Comparison of ENCODE assay signal across 9 cellular contexts in genomic region chr2:105403785-105404698, GRCh38. TPM values are rescaled to one million over a fixed set of nuclear protein-coding genes. Genes with fewer than 3 reads are reported as not detected.
DNase-seq lines count a peak whose midpoint lies in the region; ATAC-seq and TF ChIP-seq lines count a peak whose summit lies in the region.
"Had no signal": no experiment of that assay in that cellular context is flagged by ENCODE, and none has a peak within 500 bp of the region (broad histone marks: within the 10 kb centered on the region; RNA-seq: fewer than 3 reads in every experiment).

No MANE protein-coding gene starts in this region.

- H3K9ac ChIP-seq in DND-41 (ENCODE audit: low read depth, low read length) = no peak overlapping the region
- no peak overlapping the region for H3K9ac ChIP-seq in neuronal stem cell (ENCODE audit: low read depth, low read length, poor library complexity)

- TF ChIP-seq CTCF in DND-41 (IDR thresholded peaks at IDR 0.05; ENCODE audit: borderline replicate concordance, extremely low read depth, low read length, poor library complexity, severe bottlenecking) = peak; percentile 39

- no peak overlapping the region for H3K27ac ChIP-seq in DND-41 (ENCODE audit: low read length)
- H3K27ac ChIP-seq in neuronal stem cell (replicated peaks; ENCODE audit: low read length) = no peak overlapping the region

- no peak overlapping the region for H2AK5ac ChIP-seq in neuronal stem cell (ENCODE audit: low read depth, low read length)

- H3K4ac ChIP-seq in neuronal stem cell (ENCODE audit: low read length) = no peak overlapping the region

- no peak overlapping the region for H2BK15ac ChIP-seq in neuronal stem cell (ENCODE audit: low read length)

- ATAC-seq in DND-41 (ENCODE audit: insufficient read depth, low read depth) (no peak), HG03520 (IDR thresholded peaks at IDR 0.05; ENCODE audit: unreplicated experiment) (no peak)

- H3K23ac ChIP-seq in neuronal stem cell (ENCODE audit: low read depth, low read length, poor library complexity) = no peak overlapping the region

- no CpG with 5 or more reads among the region's 14 CpGs for WGBS in neuronal stem cell (ENCODE audit: extremely low coverage in 2 of 2, insufficient read length in 2 of 2, insufficient replicate concordance in 1 of 2), 2 donors

- H3K4me3 ChIP-seq in DND-41 (ENCODE audit: low read depth in 1 of 2, low read length in 2 of 2) (no peak overlapping the region), neuronal stem cell (ENCODE audit: low read length in 2 of 2) (no peak overlapping the region)

- no peak overlapping the region for H2BK120ac ChIP-seq in neuronal stem cell (ENCODE audit: low read depth, low read length)

- no peaks in the 10 kb centered on the region for H3K79me1 ChIP-seq in neuronal stem cell (ENCODE audit: low read depth, low read length)

- H2AFZ ChIP-seq in DND-41 (ENCODE audit: low read depth, low read length) = no peak overlapping the region
- peak overlapping the region; percentile 50 for H2AFZ ChIP-seq in neuronal stem cell (ENCODE audit: low read length)

- no peaks in the 10 kb centered on the region for H4K20me1 ChIP-seq in DND-41 (ENCODE audit: insufficient read depth, low read length)

- peak overlapping the region; percentile 45 for H2BK5ac ChIP-seq in neuronal stem cell (ENCODE audit: low read length)

- H4K8ac ChIP-seq in neuronal stem cell (ENCODE audit: low read depth, low read length) = no peak overlapping the region

- no peaks in the 10 kb centered on the region for H3K79me2 ChIP-seq in DND-41 (ENCODE audit: insufficient read depth, low read length)

- H2BK12ac ChIP-seq in neuronal stem cell (ENCODE audit: low read length) = no peak overlapping the region

- DNase-seq in DND-41 = no peak
- DNase-seq in NCI-H2196 treated with DMSO at 0.1 percent for 48 hours (lab: John Stamatoyannopoulos, UW; ENCODE audit: unreplicated experiment) = peak; percentile 80
- DNase-seq in dedifferentiated amniotic fluid mesenchymal stem cell (ENCODE audit: extremely low spot score) = peak; percentile 60
- DNase-seq in neuronal stem cell (ENCODE audit: low spot score) = no peak
- no peak for DNase-seq in OCI-M2 (lab: John Stamatoyannopoulos, UW; ENCODE audit: unreplicated experiment)
- DNase-seq in NCI-H187 (lab: John Stamatoyannopoulos, UW) = no peak
- DNase-seq in GDM1 (lab: John Stamatoyannopoulos, UW) = no peak
- DNase-seq: activated CD4-positive, CD25-positive, alpha-beta regulatory T cell had no signal

- H3K36me3 ChIP-seq in DND-41 (ENCODE audit: insufficient read depth, low read length) (no peaks in the 10 kb centered on the region), neuronal stem cell (replicated peaks in 1 of 2; ENCODE audit: control insufficient read depth in 2 of 2, insufficient read depth in 2 of 2, low read length in 2 of 2) (no peaks in the 10 kb centered on the region)

- H3K27me3 ChIP-seq in DND-41 (ENCODE audit: insufficient read depth, low read length, poor library complexity) (peaks cover 2% of the 10 kb centered on the region), neuronal stem cell (ENCODE audit: control insufficient read depth in 3 of 3, insufficient read depth in 3 of 3, low read depth in 1 of 3, low read length in 3 of 3) (peaks cover 0 to 13% (median 8%) of the 10 kb centered on the region in 3 experiments)

- no peak overlapping the region for H3K18ac ChIP-seq in neuronal stem cell (ENCODE audit: low read length)

- H3K14ac ChIP-seq in neuronal stem cell (ENCODE audit: low read length) = no peak overlapping the region

- H4K91ac ChIP-seq in neuronal stem cell (ENCODE audit: low read depth, low read length, poor library complexity) = no peak overlapping the region

- H3K4me2 ChIP-seq in DND-41 (ENCODE audit: insufficient read depth, low read length) (no peak overlapping the region), neuronal stem cell (ENCODE audit: insufficient read depth, low read length, poor library complexity, severe bottlenecking) (no peak overlapping the region)

- H3K4me1 ChIP-seq in DND-41 (ENCODE audit: insufficient read depth, low read length) (no peaks in the 10 kb centered on the region), neuronal stem cell (ENCODE audit: control insufficient read depth in 2 of 2, insufficient read depth in 1 of 2, low read depth in 1 of 2, low read length in 2 of 2) (peaks cover 2 to 5% of the 10 kb centered on the region in 2 donors)

- H3K9me3 ChIP-seq in DND-41 (ENCODE audit: insufficient read depth, low read length, severe bottlenecking) (no peaks in the 10 kb centered on the region), neuronal stem cell (replicated peaks in 1 of 2; ENCODE audit: control insufficient read depth in 2 of 2, insufficient read depth in 1 of 2, low read depth in 1 of 2, low read length in 2 of 2) (peaks cover 6 to 7% of the 10 kb centered on the region in 2 donors)

RNA-seq across cellular contexts. Expression of gene FHL2, which starts 5.2 kb away (rescaled TPM):
- 10.6 TPM for polyA plus RNA-seq in neuronal stem cell (2013, experiment 1 of 2)
- polyA plus RNA-seq in neuronal stem cell (2013, experiment 2 of 2) = 10.4 TPM

Comparison
In these comparisons a context has a peak if more than half of its experiments do, and no peak if none do; other contexts are left out.
1. DNase-seq: peak in NCI-H2196 treated with DMSO at 0.1 percent for 48 hours (single experiment) and dedifferentiated amniotic fluid mesenchymal stem cell (single experiment); none in DND-41 (single experiment), neuronal stem cell (single experiment), OCI-M2 (single experiment), NCI-H187 (0 of 2) and GDM1 (single experiment).